ENCODE assay signal across 9 cellular contexts in genomic region chr7:82247814-82248433, GRCh38.
DNase-seq lines count a peak whose midpoint lies in the region; ATAC-seq and TF ChIP-seq lines count a peak whose summit lies in the region.
"Had no signal": no experiment of that assay in that cellular context is flagged by ENCODE, and none has a peak within 500 bp of the region (broad histone marks: within the 10 kb centered on the region; RNA-seq: fewer than 3 reads in every experiment).

No MANE protein-coding gene starts in this region.

- no peak for DNase-seq in AG04449 (ENCODE audit: low read depth, low spot score)
- DNase-seq in GM23248, result peak; percentile 44
- DNase-seq in Panc1 (ENCODE audit: low read depth, low spot score), result no peak
- no peak for DNase-seq in left ventricle myocardium inferior
- no peak for DNase-seq in NCI-H774 (lab: John Stamatoyannopoulos, UW)

- intact Hi-C loops in Panc1 (cut with micrococcal nuclease; ENCODE audit: unreplicated experiment), result no loop called here
- intact Hi-C loops in left ventricle myocardium inferior (cut with micrococcal nuclease), result no loop called here

- H3K4me3 ChIP-seq in AG04449 (ENCODE audit: low read depth, low read length) (no peak overlapping the region), GM23248 (no peak overlapping the region), Panc1 (ENCODE audit: low read depth in 2 of 2, low read length in 2 of 2) (no peak overlapping the region), left ventricle myocardium inferior (no peak overlapping the region)
- H3K4me3 ChIP-seq: SK-N-MC had no signal

- no peak overlapping the region for H3K4me2 ChIP-seq in GM23248 (ENCODE audit: unreplicated experiment)

- no peaks in the 10 kb centered on the region for H3F3A ChIP-seq in GM23248 (ENCODE audit: insufficient read depth)

- H3K36me3 ChIP-seq in GM23248 (ENCODE audit: low read depth) (no peaks in the 10 kb centered on the region), Panc1 (ENCODE audit: control insufficient read depth, insufficient read depth, low read length) (no peaks in the 10 kb centered on the region), left ventricle myocardium inferior (no peaks in the 10 kb centered on the region)

- POLR2A ChIA-PET in AG04449 (lab: Yijun Ruan, JAX), result no interaction called here
- POLR2A ChIA-PET in Panc1 (lab: Charles Lee), result no interaction called here

- ATAC-seq in Panc1 (peak; percentile 76; the same call in 1 of the 2 replicates), GM18907 (IDR thresholded peaks at IDR 0.05; ENCODE audit: unreplicated experiment) (no peak), GM18873 (IDR thresholded peaks at IDR 0.05; ENCODE audit: low FRiP score, unreplicated experiment) (no peak), GM18870 (IDR thresholded peaks at IDR 0.05; ENCODE audit: unreplicated experiment) (no peak)

- H3K27ac ChIP-seq in GM23248 (no peak overlapping the region), Panc1 (ENCODE audit: low read length) (no peak overlapping the region), left ventricle myocardium inferior (replicated peaks) (no peak overlapping the region)
- H3K27ac ChIP-seq: SK-N-MC had no signal

- H3K79me2 ChIP-seq in GM23248 (ENCODE audit: insufficient read depth), result no peaks in the 10 kb centered on the region

- 95 to 98% methylated on average over 3 of the region's 3 CpGs for WGBS in GM23248 (ENCODE audit: low coverage in 1 of 2, low lambda C conversion rate in 2 of 2, missing lambda C conversion rate in 2 of 2), 2 experiments

- CTCF ChIA-PET in AG04449 (lab: Yijun Ruan, JAX), result interaction anchor here (0.6 to 1.3 kb wide), 4 partner anchors 10 to 324 kb away, joined by 3 to 6 read pairs (median 4); no protein-coding TSS in a partner anchor
- CTCF ChIA-PET in Panc1 (lab: Charles Lee), result no interaction called here

- H3K4me1 ChIP-seq in GM23248 (ENCODE audit: insufficient read depth) (no peaks in the 10 kb centered on the region; the same call in 1 of the 2 replicates), Panc1 (ENCODE audit: control insufficient read depth, insufficient read depth, low read length) (no peaks in the 10 kb centered on the region), left ventricle myocardium inferior (peaks cover 43% of the 10 kb centered on the region)

- H2AFZ ChIP-seq in GM23248, result no peak overlapping the region

- no peaks in the 10 kb centered on the region for H4K20me1 ChIP-seq in GM23248 (ENCODE audit: insufficient read depth)

- no peaks in the 10 kb centered on the region for H3K27me3 ChIP-seq in GM23248 (replicated peaks; ENCODE audit: insufficient read depth)
- no peaks in the 10 kb centered on the region for H3K27me3 ChIP-seq in Panc1 (ENCODE audit: control insufficient read depth, insufficient read depth, low read length)
- H3K27me3 ChIP-seq in left ventricle myocardium inferior (ENCODE audit: low read depth), result no peaks in the 10 kb centered on the region

- no TSS peak for BruUV-seq in Panc1 (replicated peaks; lab: Mats Ljungman, UMichigan)

- in situ Hi-C loops in GM23248 (cut with MboI) (loop anchor here (25.0 kb wide), 2 partner anchors 489 to 761 kb away; no protein-coding TSS in a partner anchor), Panc1 (cut with HindIII; ENCODE audit: low pct_unique_long_range_greater_than_20kb, low sequenced_read_pairs) (no loop called here)

- H3K9ac ChIP-seq in GM23248, result no peak overlapping the region

- TF ChIP-seq CTCF in AG04449 (IDR thresholded peaks at IDR 0.05; ENCODE audit: insufficient read depth, low read length, missing control alignments) (peak; percentile 26), Panc1 (IDR thresholded peaks at IDR 0.05) (peak; percentile 63; the same call in 1 of the 2 replicates), left ventricle myocardium inferior (IDR thresholded peaks at IDR 0.05; ENCODE audit: borderline replicate concordance) (peak; percentile 62)

- H3K9me3 ChIP-seq in GM23248 (ENCODE audit: low read depth) (no peaks in the 10 kb centered on the region), Panc1 (ENCODE audit: control insufficient read depth, insufficient read depth, low read depth, low read length) (no peaks in the 10 kb centered on the region), left ventricle myocardium inferior (replicated peaks) (no peaks in the 10 kb centered on the region)

- no peaks in the 10 kb centered on the region for H3K9me2 ChIP-seq in GM23248 (ENCODE audit: insufficient read depth)
